ENCODE assay signal across 8 cellular contexts in genomic region chr15:72375501-72375845, GRCh38. TPM values are rescaled to one million over a fixed set of nuclear protein-coding genes. Genes with fewer than 3 reads are reported as not detected.
DNase-seq lines count a peak whose midpoint lies in the region; ATAC-seq and TF ChIP-seq lines count a peak whose summit lies in the region.

No MANE protein-coding gene starts in this region.

- TF ChIP-seq CTCF in OCI-LY7 (conservative IDR thresholded peaks at IDR 0.05; ENCODE audit: low read length) (no peak), epithelial cell of esophagus (IDR thresholded peaks at IDR 0.05; ENCODE audit: insufficient read depth, low read depth, low read length, missing control alignments) (no peak)

- CTCF ChIA-PET in OCI-LY7 (lab: Charles Lee; ENCODE audit: unreplicated experiment), result no interaction called here

- H3K9me3 Mint-ChIP-seq in T-helper 1 cell treated with Interleukin-12 subunit alpha and Interleukin-12 subunit beta and Interleukin-4 antibody, amounts not matched to agents 30 μg/mL and 1 μg/mL, for 36 hours, result no peaks in the 10 kb centered on the region
- H3K9me3 Mint-ChIP-seq in naive B cell, result no peaks in the 10 kb centered on the region

- H3K4me1 Mint-ChIP-seq in T-helper 1 cell treated with Interleukin-12 subunit alpha and Interleukin-12 subunit beta and Interleukin-4 antibody, amounts not matched to agents 30 μg/mL and 1 μg/mL, for 36 hours (ENCODE audit: low read depth), result peaks cover 39% of the 10 kb centered on the region
- H3K4me1 Mint-ChIP-seq in naive B cell, result peaks cover 36 to 69% (median 64%) of the 10 kb centered on the region in 3 donors

- H4K20me1 ChIP-seq in OCI-LY7 (ENCODE audit: insufficient read depth, low read length), result no peaks in the 10 kb centered on the region

- no peak for DNase-seq in T-helper 1 cell
- no peak for DNase-seq in OCI-LY7 (ENCODE audit: low spot score)
- peak; percentile 54 for DNase-seq in epithelial cell of esophagus (ENCODE audit: low read depth)
- no peak for DNase-seq in naive B cell
- no peak for DNase-seq in dermis blood vessel endothelial cell
- DNase-seq in activated CD8-positive, alpha-beta memory T cell treated with anti-CD3 and anti-CD28 coated beads, Interleukin-2, amount 50 U/mL, for 4 hours, result no peak

- H3K4me1 ChIP-seq in OCI-LY7 (ENCODE audit: insufficient read depth, low read length, poor library complexity, severe bottlenecking), result peaks cover 24% of the 10 kb centered on the region

- H3K4me3 Mint-ChIP-seq in T-helper 1 cell treated with Interleukin-12 subunit alpha and Interleukin-12 subunit beta and Interleukin-4 antibody, amounts not matched to agents 30 μg/mL and 1 μg/mL, for 36 hours, result peak overlapping the region; percentile 96
- H3K4me3 Mint-ChIP-seq in naive B cell, result peak overlapping the region; percentile 92 to 100 (median 97)

- no peaks in the 10 kb centered on the region for H3K27me3 Mint-ChIP-seq in T-helper 1 cell treated with Interleukin-12 subunit alpha and Interleukin-12 subunit beta and Interleukin-4 antibody, amounts not matched to agents 30 μg/mL and 1 μg/mL, for 36 hours (ENCODE audit: low read depth)
- H3K27me3 Mint-ChIP-seq in naive B cell, result no peaks in the 10 kb centered on the region

- peak overlapping the region; percentile 79 for H3K4me2 ChIP-seq in OCI-LY7 (ENCODE audit: low read length)

- intact Hi-C loops in OCI-LY7 (cut with micrococcal nuclease; ENCODE audit: unreplicated experiment), result no loop called here

- H3K27ac ChIP-seq in OCI-LY7 (ENCODE audit: low read depth, low read length, poor library complexity, severe bottlenecking), result peak overlapping the region; percentile 10

- peak overlapping the region; percentile 97 for H2AFZ ChIP-seq in OCI-LY7 (ENCODE audit: low read length)

- ATAC-seq in HG02798 (IDR thresholded peaks at IDR 0.05; ENCODE audit: poor library complexity, unreplicated experiment) (peak; percentile 53), naive B cell (ENCODE audit: low read depth in 2 of 2) (peak; percentile 49 to 55)

- POLR2A ChIA-PET in OCI-LY7 (lab: Charles Lee), result interaction anchor here (0.6 to 1.6 kb wide), 4 partner anchors 8 to 760 kb away, joined by 3 to 4 read pairs (median 4); no protein-coding TSS in a partner anchor

- H3K4me3 ChIP-seq in OCI-LY7 (ENCODE audit: low read depth, low read length, poor library complexity, severe bottlenecking) (peak overlapping the region; percentile 94), epithelial cell of esophagus (ENCODE audit: low read length) (peak overlapping the region; percentile 79)

- no peaks in the 10 kb centered on the region for H3K36me3 ChIP-seq in OCI-LY7 (ENCODE audit: insufficient read depth, low read length)

- TSS peak; percentile 63 for BruUV-seq in OCI-LY7 (replicated peaks; lab: Mats Ljungman, UMichigan)

- no peaks in the 10 kb centered on the region for H3K9me2 ChIP-seq in OCI-LY7 (ENCODE audit: insufficient read depth, low read length)

- no peaks in the 10 kb centered on the region for H3K9me3 ChIP-seq in OCI-LY7 (ENCODE audit: low read length)

- peak overlapping the region; percentile 99 for H3K27ac Mint-ChIP-seq in T-helper 1 cell treated with Interleukin-12 subunit alpha and Interleukin-12 subunit beta and Interleukin-4 antibody, amounts not matched to agents 30 μg/mL and 1 μg/mL, for 36 hours
- H3K27ac Mint-ChIP-seq in naive B cell, result peak overlapping the region; percentile 98 to 99 (median 99)

- H3K36me3 Mint-ChIP-seq in T-helper 1 cell treated with Interleukin-12 subunit alpha and Interleukin-12 subunit beta and Interleukin-4 antibody, amounts not matched to agents 30 μg/mL and 1 μg/mL, for 36 hours (ENCODE audit: low read depth), result peaks cover 14% of the 10 kb centered on the region
- H3K36me3 Mint-ChIP-seq in naive B cell, result peaks cover 0 to 4% of the 10 kb centered on the region in 2 donors

- peaks cover 28% of the 10 kb centered on the region for H3K79me2 ChIP-seq in OCI-LY7 (ENCODE audit: insufficient read depth, low read depth, low read length)

RNA-seq across cellular contexts. Expression of gene HEXA, which starts 0.3 kb away (rescaled TPM):
- total RNA-seq in OCI-LY7 (2014; rRNA removed; shearing (Covaris generic)), result 36.2 and 51.3 TPM in 2 replicates
- total RNA-seq in OCI-LY7 (2022) (80.2 and 82.6 TPM in 2 replicates), dermis blood vessel endothelial cell (62.9 and 72.8 TPM in 2 replicates)
- polyA plus RNA-seq in naive B cell (ENCODE audit: low read depth in 6 of 6), result 100 to 1,000 TPM; 106 to 172 (median 134) TPM

RNA-seq across cellular contexts. Expression of gene TMEM202, which starts 22.6 kb away (rescaled TPM):
- total RNA-seq in OCI-LY7 (2014; rRNA removed; shearing (Covaris generic)), result 1.1 TPM in 1 of 2 replicates, not detected in the other
- total RNA-seq in OCI-LY7 (2022), result not detected in 2 replicates
- polyA plus RNA-seq in naive B cell (ENCODE audit: low read depth in 6 of 6), result not detected
- not detected in 2 replicates for total RNA-seq in dermis blood vessel endothelial cell

RNA-seq across cellular contexts. Expression of gene CELF6, which starts 55.5 kb away (rescaled TPM):
- total RNA-seq in OCI-LY7 (2014; rRNA removed; shearing (Covaris generic)), result 0.62 and 0.79 TPM in 2 replicates
- total RNA-seq in OCI-LY7 (2022) (0.78 TPM in 1 of 2 replicates, not detected in the other), dermis blood vessel endothelial cell (0.17 TPM in 1 of 2 replicates, not detected in the other)
- under 1 TPM in 2 of 6 donors, not detected in 4; 0.20 to 0.21 TPM for polyA plus RNA-seq in naive B cell (ENCODE audit: low read depth in 6 of 6)
